In genomic region chr19:15195987-15196682, GRCh38 we compare ENCODE assay signal across 9 cellular contexts. TPM values are rescaled to one million over a fixed set of nuclear protein-coding genes. Genes with fewer than 3 reads are reported as not detected.
DNase-seq lines count a peak whose midpoint lies in the region; FAIRE-seq lines count a peak whose summit lies in the region.
"Had no signal": no experiment of that assay in that cellular context is flagged by ENCODE, and none has a peak within 500 bp of the region (broad histone marks: within the 10 kb centered on the region; RNA-seq: fewer than 3 reads in every experiment).

No MANE protein-coding gene starts in this region.

- FAIRE-seq in frontal cortex (lab: Jason Lieb, UNC): no peak
- FAIRE-seq: endometrium had no signal

- no peak overlapping the region for H3K27ac Mint-ChIP-seq in activated CD4-positive, alpha-beta T cell treated with anti-CD3 and anti-CD28 coated beads, Interleukin-2, amount 10 ng/mL, durations not matched to agents 7 days and 5 days

- POLR2A ChIA-PET in activated CD4-positive, alpha-beta T cell treated with anti-CD3 and anti-CD28 coated beads, Interleukin-2, amount 10 ng/mL, durations not matched to agents 7 days and 5 days (lab: Charles Lee): no interaction called here

- H3K36me3 Mint-ChIP-seq in activated CD4-positive, alpha-beta T cell treated with anti-CD3 and anti-CD28 coated beads, Interleukin-2, amount 10 ng/mL, durations not matched to agents 7 days and 5 days (ENCODE audit: low read depth): no peaks in the 10 kb centered on the region

- no peaks in the 10 kb centered on the region for H3K9me3 Mint-ChIP-seq in activated CD4-positive, alpha-beta T cell treated with anti-CD3 and anti-CD28 coated beads, Interleukin-2, amount 10 ng/mL, durations not matched to agents 7 days and 5 days

- no peak overlapping the region for H3K4me3 Mint-ChIP-seq in activated CD4-positive, alpha-beta T cell treated with anti-CD3 and anti-CD28 coated beads, Interleukin-2, amount 10 ng/mL, durations not matched to agents 7 days and 5 days

- H3K27me3 Mint-ChIP-seq in activated CD4-positive, alpha-beta T cell treated with anti-CD3 and anti-CD28 coated beads, Interleukin-2, amount 10 ng/mL, durations not matched to agents 7 days and 5 days: peaks cover 50% of the 10 kb centered on the region

- DNase-seq in activated CD4-positive, alpha-beta T cell treated with anti-CD3 and anti-CD28 coated beads for 48 hours: peak; percentile 37
- no peak for DNase-seq in activated CD4-positive, alpha-beta T cell treated with anti-CD3 and anti-CD28 coated beads, Interleukin-2, amount 50 U/mL, for 1 hour
- DNase-seq in NCI-H526 treated with DMSO at 0.1 percent for 48 hours (lab: John Stamatoyannopoulos, UW): peak; percentile 62
- DNase-seq in iPS DF 19.7 (ENCODE audit: low read depth, low spot score): peak; percentile 54
- DNase-seq in stimulated activated CD8-positive, alpha-beta memory T cell treated with anti-CD3 and anti-CD28 coated beads, Interleukin-4, amount 100 ng/mL, for 48 hours: peak; percentile 29
- DNase-seq in activated CD4-positive, alpha-beta T cell treated with anti-CD3 and anti-CD28 coated beads, Interleukin-2, amount 10 ng/mL, durations not matched to agents 7 days and 5 days: no peak
- no peak for DNase-seq in putamen (ENCODE audit: low spot score)
- DNase-seq in frontal cortex (ENCODE audit: low spot score in 2 of 2): no peak

- CTCF ChIA-PET in activated CD4-positive, alpha-beta T cell treated with anti-CD3 and anti-CD28 coated beads, Interleukin-2, amount 10 ng/mL, durations not matched to agents 7 days and 5 days (lab: Charles Lee): interaction anchor here (0.6 kb wide), 1 partner anchor 130 kb away, joined by 4 read pairs; no protein-coding TSS in a partner anchor

- peaks cover 10% of the 10 kb centered on the region for H3K4me1 Mint-ChIP-seq in activated CD4-positive, alpha-beta T cell treated with anti-CD3 and anti-CD28 coated beads, Interleukin-2, amount 10 ng/mL, durations not matched to agents 7 days and 5 days

RNA-seq across cellular contexts. Expression of gene NOTCH3, which starts 4.7 kb away (rescaled TPM):
- not detected for total RNA-seq in activated CD4-positive, alpha-beta T cell treated with anti-CD3 and anti-CD28 coated beads, Interleukin-2, amount 10 ng/mL, durations not matched to agents 7 days and 5 days
- 6.9 TPM for total RNA-seq in frontal cortex

RNA-seq across cellular contexts. Expression of gene EPHX3, which starts 36.1 kb away (rescaled TPM):
- under 1 TPM; 0.32 to 0.42 TPM for total RNA-seq in activated CD4-positive, alpha-beta T cell treated with anti-CD3 and anti-CD28 coated beads, Interleukin-2, amount 10 ng/mL, durations not matched to agents 7 days and 5 days
- under 0.01 TPM for total RNA-seq in frontal cortex

Comparison
In these comparisons a context has a peak if more than half of its experiments do, and no peak if none do; other contexts are left out.
1. DNase-seq: peak in activated CD4-positive, alpha-beta T cell treated with anti-CD3 and anti-CD28 coated beads for 48 hours (single experiment), NCI-H526 treated with DMSO at 0.1 percent for 48 hours (single experiment), iPS DF 19.7 (single experiment) and stimulated activated CD8-positive, alpha-beta memory T cell treated with anti-CD3 and anti-CD28 coated beads, Interleukin-4, amount 100 ng/mL, for 48 hours (single experiment); none in activated CD4-positive, alpha-beta T cell treated with anti-CD3 and anti-CD28 coated beads, Interleukin-2, amount 50 U/mL, for 1 hour (single experiment), activated CD4-positive, alpha-beta T cell treated with anti-CD3 and anti-CD28 coated beads, Interleukin-2, amount 10 ng/mL, durations not matched to agents 7 days and 5 days (single experiment), putamen (single experiment) and frontal cortex (0 of 2).